1 cellular context compared by ENCODE assay signal in genomic region chr7:106166651-106167342, GRCh38.
A peak's percentile ranks its signal among the peaks of the same experiment; 100 is the strongest.
TF ChIP-seq lines count a peak whose summit lies in the region.

No MANE protein-coding gene starts in this region.

TF ChIP-seq in HepG2, 621 proteins besides CTCF, POLR2A, EP300 and RAD21 (continued from another document):
- 0 out of 2 replicates have a peak, but pooled peaks have one; percentile 28 for TF ChIP-seq ARID3A (IDR thresholded peaks at IDR 0.05; ENCODE audit: low read depth, low read length)
- TF ChIP-seq CREB1 (IDR thresholded peaks at IDR 0.05): peak; percentile 56
- peak; percentile 67; the same call in 1 of the 2 replicates for TF ChIP-seq CREB1 (CRISPR knock-in tag; IDR thresholded peaks at IDR 0.05)
- TF ChIP-seq STAG1 (CRISPR knock-in tag; IDR thresholded peaks at IDR 0.05): peak; percentile 76
- TF ChIP-seq ZNF460 (CRISPR knock-in tag; IDR thresholded peaks at IDR 0.05; ENCODE audit: borderline replicate concordance): no peak
- TF ChIP-seq SMC3 (IDR thresholded peaks at IDR 0.05; ENCODE audit: low read length): peak; percentile 53
- TF ChIP-seq, protein P1, sequence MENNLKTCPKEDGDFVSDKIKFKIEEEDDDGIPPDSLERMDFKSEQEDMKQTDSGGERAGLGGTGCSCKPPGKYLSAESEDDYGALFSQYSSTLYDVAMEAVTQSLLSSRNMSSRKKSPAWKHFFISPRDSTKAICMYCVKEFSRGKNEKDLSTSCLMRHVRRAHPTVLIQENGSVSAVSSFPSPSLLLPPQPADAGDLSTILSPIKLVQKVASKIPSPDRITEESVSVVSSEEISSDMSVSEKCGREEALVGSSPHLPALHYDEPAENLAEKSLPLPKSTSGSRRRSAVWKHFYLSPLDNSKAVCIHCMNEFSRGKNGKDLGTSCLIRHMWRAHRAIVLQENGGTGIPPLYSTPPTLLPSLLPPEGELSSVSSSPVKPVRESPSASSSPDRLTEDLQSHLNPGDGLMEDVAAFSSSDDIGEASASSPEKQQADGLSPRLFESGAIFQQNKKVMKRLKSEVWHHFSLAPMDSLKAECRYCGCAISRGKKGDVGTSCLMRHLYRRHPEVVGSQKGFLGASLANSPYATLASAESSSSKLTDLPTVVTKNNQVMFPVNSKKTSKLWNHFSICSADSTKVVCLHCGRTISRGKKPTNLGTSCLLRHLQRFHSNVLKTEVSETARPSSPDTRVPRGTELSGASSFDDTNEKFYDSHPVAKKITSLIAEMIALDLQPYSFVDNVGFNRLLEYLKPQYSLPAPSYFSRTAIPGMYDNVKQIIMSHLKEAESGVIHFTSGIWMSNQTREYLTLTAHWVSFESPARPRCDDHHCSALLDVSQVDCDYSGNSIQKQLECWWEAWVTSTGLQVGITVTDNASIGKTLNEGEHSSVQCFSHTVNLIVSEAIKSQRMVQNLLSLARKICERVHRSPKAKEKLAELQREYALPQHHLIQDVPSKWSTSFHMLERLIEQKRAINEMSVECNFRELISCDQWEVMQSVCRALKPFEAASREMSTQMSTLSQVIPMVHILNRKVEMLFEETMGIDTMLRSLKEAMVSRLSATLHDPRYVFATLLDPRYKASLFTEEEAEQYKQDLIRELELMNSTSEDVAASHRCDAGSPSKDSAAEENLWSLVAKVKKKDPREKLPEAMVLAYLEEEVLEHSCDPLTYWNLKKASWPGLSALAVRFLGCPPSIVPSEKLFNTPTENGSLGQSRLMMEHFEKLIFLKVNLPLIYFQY (CRISPR knock-in tag; IDR thresholded peaks at IDR 0.05; ENCODE audit: borderline replicate concordance): no peak
- TF ChIP-seq, protein P2, sequence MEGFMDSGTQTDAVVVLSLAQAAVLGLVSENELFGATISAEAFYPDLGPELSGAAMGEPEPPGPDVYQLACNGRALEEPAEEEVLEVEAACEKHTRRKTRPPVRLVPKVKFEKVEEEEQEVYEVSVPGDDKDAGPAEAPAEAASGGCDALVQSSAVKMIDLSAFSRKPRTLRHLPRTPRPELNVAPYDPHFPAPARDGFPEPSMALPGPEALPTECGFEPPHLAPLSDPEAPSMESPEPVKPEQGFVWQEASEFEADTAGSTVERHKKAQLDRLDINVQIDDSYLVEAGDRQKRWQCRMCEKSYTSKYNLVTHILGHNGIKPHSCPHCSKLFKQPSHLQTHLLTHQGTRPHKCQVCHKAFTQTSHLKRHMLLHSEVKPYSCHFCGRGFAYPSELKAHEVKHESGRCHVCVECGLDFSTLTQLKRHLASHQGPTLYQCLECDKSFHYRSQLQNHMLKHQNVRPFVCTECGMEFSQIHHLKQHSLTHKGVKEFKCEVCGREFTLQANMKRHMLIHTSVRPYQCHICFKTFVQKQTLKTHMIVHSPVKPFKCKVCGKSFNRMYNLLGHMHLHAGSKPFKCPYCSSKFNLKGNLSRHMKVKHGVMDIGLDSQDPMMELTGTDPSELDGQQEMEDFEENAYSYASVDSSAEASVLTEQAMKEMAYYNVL (CRISPR knock-in tag; IDR thresholded peaks at IDR 0.05; ENCODE audit: borderline replicate concordance): no peak
